ENCODE assay signal across 21 cellular contexts in genomic region chrX:49110417-49110816, GRCh38. TPM values are rescaled to one million over a fixed set of nuclear protein-coding genes. Genes with fewer than 3 reads are reported as not detected.
DNase-seq lines count a peak whose midpoint lies in the region; TF ChIP-seq lines count a peak whose summit lies in the region.
"Had no signal": no experiment of that assay in that cellular context is flagged by ENCODE, and none has a peak within 500 bp of the region (broad histone marks: within the 10 kb centered on the region; RNA-seq: fewer than 3 reads in every experiment).

No MANE protein-coding gene starts in this region.

- peaks cover 28% of the 10 kb centered on the region for H3K36me3 Mint-ChIP-seq in Calu3 (ENCODE audit: insufficient read depth, unreplicated experiment)
- peaks cover 14% of the 10 kb centered on the region for H3K36me3 Mint-ChIP-seq in mesothelial cell of epicardium

- H3K9me3 ChIP-seq in HEK293 (ENCODE audit: control insufficient read depth, insufficient read depth, low read depth, low read length): no peaks in the 10 kb centered on the region
- H3K9me3 ChIP-seq: HAP-1, MG63, Peyer's patch had no signal

- no peak overlapping the region for H3K4me3 ChIP-seq in HEK293 (ENCODE audit: low read depth, low read length)
- H3K4me3 ChIP-seq: HAP-1, MG63, Peyer's patch had no signal

- POLR2A ChIA-PET in HEK293 (lab: Yijun Ruan, JAX): interaction anchor here (1.1 kb wide), 1 partner anchor 10 kb away, joined by 3 read pairs; no protein-coding TSS in a partner anchor

- no peak overlapping the region for H3K27ac ChIP-seq in HEK293 (ENCODE audit: extremely low read depth, low read depth, low read length)
- H3K27ac ChIP-seq in cingulate gyrus (ENCODE audit: low read depth, low read length): peak overlapping the region; percentile 79
- H3K27ac ChIP-seq: Peyer's patch had no signal

- H3K4me3 Mint-ChIP-seq in Calu3 (ENCODE audit: low read depth, unreplicated experiment): no peak overlapping the region
- H3K4me3 Mint-ChIP-seq in mesothelial cell of epicardium: no peak overlapping the region
- H3K4me3 Mint-ChIP-seq: CD4-positive, alpha-beta memory T cell had no signal

- TF ChIP-seq CTCF in Calu3 (IDR thresholded peaks at IDR 0.05; ENCODE audit: unreplicated experiment): no peak
- TF ChIP-seq CTCF in HEK293 (tag by site-specific recombination; IDR thresholded peaks at IDR 0.05): no peak
- TF ChIP-seq CTCF in mesothelial cell of epicardium (IDR thresholded peaks at IDR 0.05; ENCODE audit: unreplicated experiment): no peak

- intact Hi-C loops in Calu3 (cut with micrococcal nuclease; ENCODE audit: unreplicated experiment): no loop called here

- H3K9me3 Mint-ChIP-seq in Calu3 (ENCODE audit: low read depth, unreplicated experiment) (no peaks in the 10 kb centered on the region), mesothelial cell of epicardium (peaks cover 11% of the 10 kb centered on the region)
- H3K9me3 Mint-ChIP-seq: CD4-positive, alpha-beta memory T cell had no signal

- no peaks in the 10 kb centered on the region for H3K27me3 Mint-ChIP-seq in Calu3 (ENCODE audit: unreplicated experiment)
- no peaks in the 10 kb centered on the region for H3K27me3 Mint-ChIP-seq in mesothelial cell of epicardium (ENCODE audit: low read depth)
- H3K27me3 Mint-ChIP-seq: CD4-positive, alpha-beta memory T cell had no signal

- H3K4me1 ChIP-seq in HEK293 (ENCODE audit: control insufficient read depth, insufficient read depth, low read length): no peaks in the 10 kb centered on the region
- H3K4me1 ChIP-seq: HAP-1, Peyer's patch had no signal

- peaks cover 9 to 44% of the 10 kb centered on the region in 2 experiments; a peak in 2 of 3 replicates for H3K36me3 ChIP-seq in HEK293 (ENCODE audit: control insufficient read depth in 2 of 2, insufficient read depth in 1 of 2, low read length in 2 of 2)
- H3K36me3 ChIP-seq: MG63 had no signal

- H3K4me1 Mint-ChIP-seq in Calu3 (ENCODE audit: low read depth, unreplicated experiment) (no peaks in the 10 kb centered on the region), mesothelial cell of epicardium (no peaks in the 10 kb centered on the region)

- H3K27ac Mint-ChIP-seq in Calu3 (ENCODE audit: unreplicated experiment): no peak overlapping the region
- no peak overlapping the region for H3K27ac Mint-ChIP-seq in mesothelial cell of epicardium

- BruUV-seq in Calu3 (replicated peaks; lab: Mats Ljungman, UMichigan): TSS peak; percentile 9

- CTCF ChIA-PET in Calu3 (lab: Charles Lee): no interaction called here
- CTCF ChIA-PET in HEK293 (lab: Yijun Ruan, JAX): interaction anchor here (0.8 kb wide), 1 partner anchor 620 kb away, joined by 5 read pairs; no protein-coding TSS in a partner anchor

- DNase-seq in Calu3: no peak
- DNase-seq in mesothelial cell of epicardium (ENCODE audit: low spot score in 2 of 2, unreplicated experiment in 2 of 2): no peak
- no peak for DNase-seq in NCI-H2171 (lab: John Stamatoyannopoulos, UW)
- no peak for DNase-seq in DMS53 (lab: John Stamatoyannopoulos, UW)
- DNase-seq: C1 segment of cervical spinal cord; CD4-positive, alpha-beta memory T cell; COR-L47; DMS79 treated with DMSO at 0.1 percent for 48 hours; GF-D8; GOT3; KG1; MG63; NCI-H1105 treated with DMSO at 0.1 percent for 48 hours; NCI-H2029; NCI-H446 treated with DMSO at 0.1 percent for 48 hours; NCI-H526 treated with DMSO at 0.1 percent for 48 hours; Peyer's patch; SHP77 treated with DMSO at 0.1 percent for 48 hours had no signal

TF ChIP-seq in HEK293, 187 proteins besides CTCF, POLR2A, EP300 and RAD21:
- peak; percentile 94 for TF ChIP-seq ZNF623 (tag by site-specific recombination; IDR thresholded peaks at IDR 0.05)
- no peak for TF ChIP-seq ZSCAN23 (tag by site-specific recombination; IDR thresholded peaks at IDR 0.05)

RNA-seq across cellular contexts. Expression of gene GPKOW, which starts 13.1 kb away (rescaled TPM):
- total RNA-seq in Calu3 (2022): 32.3 and 35.7 TPM in 2 replicates
- 16.4 to 18.2 TPM (median 17.2 TPM) in 3 replicates for total RNA-seq in mesothelial cell of epicardium

RNA-seq across cellular contexts. Expression of gene WDR45, which starts 30.7 kb away (rescaled TPM):
- 42.7 and 59.3 TPM in 2 replicates for total RNA-seq in Calu3 (2022)
- total RNA-seq in mesothelial cell of epicardium: 48.6 to 59.9 TPM (median 53.2 TPM) in 3 replicates

RNA-seq across cellular contexts. Expression of gene PRAF2, which starts 36.6 kb away (rescaled TPM):
- total RNA-seq in Calu3 (2022) (11.5 and 16.1 TPM in 2 replicates), mesothelial cell of epicardium (30.5 to 32.0 TPM (median 31.7 TPM) in 3 replicates)

RNA-seq across cellular contexts. Expression of gene CCDC120, which starts 51.6 kb away (rescaled TPM):
- total RNA-seq in Calu3 (2022): 30.8 and 39.0 TPM in 2 replicates
- 33.5 to 35.1 TPM (median 33.7 TPM) in 3 replicates for total RNA-seq in mesothelial cell of epicardium

RNA-seq across cellular contexts. Expression of gene MAGIX, which starts 52.1 kb away (rescaled TPM):
- total RNA-seq in Calu3 (2022) (13.9 and 16.6 TPM in 2 replicates), mesothelial cell of epicardium (6.3 to 7.1 TPM (median 6.4 TPM) in 3 replicates)
